Comparison of ENCODE assay signal across 8 cellular contexts in the genomic region with DNA sequence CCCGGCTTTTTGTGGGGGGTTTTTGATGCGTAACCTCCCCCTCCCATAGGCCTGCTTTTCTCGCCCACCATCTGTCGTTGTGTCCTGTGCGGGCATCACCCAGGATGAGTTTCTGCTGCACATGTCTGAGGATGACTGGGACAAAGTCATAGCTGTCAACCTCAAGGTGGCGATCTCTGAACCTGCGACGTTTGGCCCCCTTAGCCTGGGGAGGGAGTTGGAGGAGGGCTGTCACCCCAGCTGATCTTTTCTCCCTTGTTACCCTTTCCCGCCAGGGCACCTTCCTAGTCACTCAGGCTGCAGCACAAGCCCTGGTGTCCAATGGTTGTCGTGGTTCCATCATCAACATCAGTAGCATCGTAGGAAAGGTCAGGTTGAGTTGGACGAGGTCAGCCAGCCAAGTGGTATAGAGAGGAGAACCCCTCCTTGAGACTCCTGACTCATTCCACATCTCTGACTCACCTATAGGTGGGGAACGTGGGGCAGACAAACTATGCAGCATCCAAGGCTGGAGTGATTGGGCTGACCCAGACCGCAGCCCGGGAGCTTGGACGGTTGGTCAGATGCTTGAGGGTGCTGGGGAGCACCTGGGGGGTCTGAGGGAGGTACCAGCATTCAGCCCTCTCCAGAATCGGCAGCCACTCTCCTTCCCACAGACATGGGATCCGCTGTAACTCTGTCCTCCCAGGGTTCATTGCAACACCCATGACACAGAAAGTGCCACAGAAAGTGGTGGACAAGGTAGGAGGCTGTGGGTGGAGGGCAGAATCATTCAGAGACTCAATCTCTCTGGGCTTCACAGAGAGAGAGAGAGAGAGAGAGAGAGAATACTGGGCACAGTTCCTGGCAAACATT. TPM values are rescaled to one million over a fixed set of nuclear protein-coding genes. Genes with fewer than 3 reads are reported as not detected.
DNase-seq lines count a peak whose midpoint lies in the region; ATAC-seq and TF ChIP-seq lines count a peak whose summit lies in the region.

No MANE protein-coding gene starts in this region.

- DNase-seq in H4 (ENCODE audit: low spot score) (peak; percentile 68), esophagus squamous epithelium (lab: John Stamatoyannopoulos, UW) (no peak), renal cortical epithelial cell (ENCODE audit: low read depth) (peak; percentile 75), NCI-H526 (lab: John Stamatoyannopoulos, UW) (no peak), GM19240 (ENCODE audit: insufficient read length, low spot score) (no peak)

- WGBS in esophagus squamous epithelium, 2 donors, result 21 to 26% methylated on average over 5 to 8 of the region's 18 CpGs

- no peak for TF ChIP-seq CTCF in WI38 (IDR thresholded peaks at IDR 0.05; ENCODE audit: low read depth, low read length)
- no peak for TF ChIP-seq CTCF in esophagus squamous epithelium (IDR thresholded peaks at IDR 0.05)

- H3K4me3 ChIP-seq in ACC112 (ENCODE audit: low read depth, low read length) (peak overlapping the region; percentile 70), WI38 (ENCODE audit: low read depth, low read length) (peak overlapping the region; percentile 68), esophagus squamous epithelium (peak overlapping the region; percentile 75 to 85 (median 80))

- no peaks in the 10 kb centered on the region for H3K9me3 ChIP-seq in esophagus squamous epithelium

- TF ChIP-seq POLR2A in esophagus squamous epithelium (IDR thresholded peaks at IDR 0.05), result no peak

- no peak overlapping the region for H2AFZ ChIP-seq in ACC112 (ENCODE audit: low read length, unreplicated experiment)

- H3K4me1 ChIP-seq in ACC112 (ENCODE audit: control insufficient read depth, insufficient read depth, low read length, unreplicated experiment), result peaks cover 51% of the 10 kb centered on the region
- H3K4me1 ChIP-seq in esophagus squamous epithelium, result peaks cover 38 to 85% (median 44%) of the 10 kb centered on the region in 3 donors

- H3K27ac ChIP-seq in ACC112 (ENCODE audit: low read depth, low read length) (peak overlapping the region; percentile 90), esophagus squamous epithelium (peak overlapping the region; percentile 79 to 93 (median 92))

- intact Hi-C loops in esophagus squamous epithelium (cut with DNase I), result no loop called here

- no peak for ATAC-seq in GM21825 (IDR thresholded peaks at IDR 0.05; ENCODE audit: unreplicated experiment)

- H3K36me3 ChIP-seq in ACC112 (ENCODE audit: insufficient read depth, low read length) (peaks cover 15% of the 10 kb centered on the region; the same call in 1 of the 2 replicates), esophagus squamous epithelium (peaks cover 14 to 33% (median 17%) of the 10 kb centered on the region in 3 donors)

- H3K27me3 ChIP-seq in ACC112 (ENCODE audit: insufficient read depth, low read length) (no peaks in the 10 kb centered on the region), esophagus squamous epithelium (no peaks in the 10 kb centered on the region)

- peaks cover 34% of the 10 kb centered on the region for H3K79me2 ChIP-seq in ACC112 (ENCODE audit: control insufficient read depth, insufficient read depth, low read length, unreplicated experiment)

RNA-seq across cellular contexts. Expression of a gene that starts 0.9 kb away (rescaled TPM):
- 1.2 and 5.6 TPM in 2 replicates for total RNA-seq in H4 (2014; rRNA removed; shearing (Covaris generic))
- total RNA-seq in esophagus squamous epithelium (10 to 100 TPM; 15.1 to 42.5 (median 26.3) TPM), renal cortical epithelial cell (11.2 and 26.0 TPM in 2 replicates)

RNA-seq across cellular contexts. Expression of a gene that starts 2.9 kb away (rescaled TPM):
- 26.9 and 29.3 TPM in 2 replicates for total RNA-seq in H4 (2014; rRNA removed; shearing (Covaris generic))
- total RNA-seq in esophagus squamous epithelium (10 to 100 TPM; 10.9 to 20.6 (median 13.9) TPM), renal cortical epithelial cell (18.4 and 28.0 TPM in 2 replicates)

RNA-seq across cellular contexts. Expression of a gene that starts 4.7 kb away (rescaled TPM):
- total RNA-seq in H4 (2014; rRNA removed; shearing (Covaris generic)), result 64.8 and 69.5 TPM in 2 replicates
- total RNA-seq in esophagus squamous epithelium (10 to 100 TPM; 43.1 to 72.4 (median 62.4) TPM), renal cortical epithelial cell (108 and 119 TPM in 2 replicates)

RNA-seq across cellular contexts. Expression of a gene that starts 4.9 kb away (rescaled TPM):
- total RNA-seq in H4 (2014; rRNA removed; shearing (Covaris generic)), result 7.8 and 8.3 TPM in 2 replicates
- total RNA-seq in esophagus squamous epithelium (10 to 100 TPM; 13.9 to 26.7 (median 16.7) TPM), renal cortical epithelial cell (16.8 and 28.0 TPM in 2 replicates)

RNA-seq across cellular contexts. Expression of a gene that starts 13.1 kb away (rescaled TPM):
- 0.10 and 0.39 TPM in 2 replicates for total RNA-seq in H4 (2014; rRNA removed; shearing (Covaris generic))
- total RNA-seq in esophagus squamous epithelium (under 1 TPM; 0.23 to 0.61 (median 0.41) TPM), renal cortical epithelial cell (0.17 and 0.20 TPM in 2 replicates)

Comparison
In these comparisons a context has a peak if more than half of its experiments do, and no peak if none do; other contexts are left out.
1. DNase-seq: peak in H4 (single experiment) and renal cortical epithelial cell (single experiment); none in esophagus squamous epithelium (single experiment), NCI-H526 (0 of 2) and GM19240 (single experiment).
2. Peak in every context shown above with its lines, with median percentiles within 50 percentile points of each other: H3K4me3 ChIP-seq.